ENCODE assay signal across 18 cellular contexts in the genomic region with DNA sequence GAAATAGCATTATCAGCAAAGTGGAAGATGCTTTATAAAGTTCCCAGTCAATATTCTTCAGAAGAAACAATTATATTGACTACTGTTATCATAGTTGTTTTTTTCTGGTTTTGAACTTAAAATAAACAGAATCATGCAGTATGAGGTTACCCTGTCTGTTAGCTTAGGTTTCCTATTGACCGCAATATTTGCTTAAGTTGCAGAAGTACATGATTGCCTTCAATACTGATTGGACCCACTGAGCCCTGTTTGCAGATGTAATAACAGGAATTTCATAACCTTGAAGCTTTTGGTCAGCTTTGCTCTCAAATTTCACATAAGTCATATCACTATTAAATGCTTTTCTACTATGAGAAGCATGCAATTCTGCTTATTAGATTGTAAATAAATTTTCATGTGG.
DNase-seq lines count a peak whose midpoint lies in the region; ATAC-seq lines count a peak whose summit lies in the region.
"Had no signal": no experiment of that assay in that cellular context is flagged by ENCODE, and none has a peak within 500 bp of the region (broad histone marks: within the 10 kb centered on the region; RNA-seq: fewer than 3 reads in every experiment).

No MANE protein-coding gene starts in this region.

- H3K27me3 Mint-ChIP-seq in activated CD8-positive, alpha-beta T cell treated with anti-CD3 and anti-CD28 coated beads, Interleukin-2, amount 10 ng/mL, durations not matched to agents 7 days and 5 days (ENCODE audit: low read depth) = no peaks in the 10 kb centered on the region

- peaks cover 5% of the 10 kb centered on the region for H3K9me3 Mint-ChIP-seq in activated CD8-positive, alpha-beta T cell treated with anti-CD3 and anti-CD28 coated beads, Interleukin-2, amount 10 ng/mL, durations not matched to agents 7 days and 5 days (ENCODE audit: insufficient read depth)

- CTCF ChIA-PET in activated CD8-positive, alpha-beta T cell treated with anti-CD3 and anti-CD28 coated beads, Interleukin-2, amount 10 ng/mL, durations not matched to agents 7 days and 5 days (lab: Charles Lee) = no interaction called here

- H3K36me3 Mint-ChIP-seq in activated CD8-positive, alpha-beta T cell treated with anti-CD3 and anti-CD28 coated beads, Interleukin-2, amount 10 ng/mL, durations not matched to agents 7 days and 5 days (ENCODE audit: low read depth) = no peaks in the 10 kb centered on the region

- no peaks in the 10 kb centered on the region for H3K4me1 Mint-ChIP-seq in activated CD8-positive, alpha-beta T cell treated with anti-CD3 and anti-CD28 coated beads, Interleukin-2, amount 10 ng/mL, durations not matched to agents 7 days and 5 days (ENCODE audit: low read depth)
- H3K4me1 Mint-ChIP-seq: neural crest cell had no signal

- H3K27ac Mint-ChIP-seq in activated CD8-positive, alpha-beta T cell treated with anti-CD3 and anti-CD28 coated beads, Interleukin-2, amount 10 ng/mL, durations not matched to agents 7 days and 5 days = no peak overlapping the region

- H3K4me3 Mint-ChIP-seq in activated CD8-positive, alpha-beta T cell treated with anti-CD3 and anti-CD28 coated beads, Interleukin-2, amount 10 ng/mL, durations not matched to agents 7 days and 5 days = no peak overlapping the region
- H3K4me3 Mint-ChIP-seq: neural crest cell had no signal

- POLR2A ChIA-PET in activated CD8-positive, alpha-beta T cell treated with anti-CD3 and anti-CD28 coated beads, Interleukin-2, amount 10 ng/mL, durations not matched to agents 7 days and 5 days (lab: Charles Lee) = no interaction called here

- DNase-seq in DMS53 (lab: John Stamatoyannopoulos, UW) (peak; percentile 84), EL (no peak), cortex of kidney (lab: John Stamatoyannopoulos, UW) (no peak)
- DNase-seq in activated CD8-positive, alpha-beta T cell treated with anti-CD3 and anti-CD28 coated beads, Interleukin-2, amount 10 ng/mL, durations not matched to agents 7 days and 5 days = no peak
- DNase-seq: ACHN; activated CD4-positive, alpha-beta T cell treated with anti-CD3 and anti-CD28 coated beads for 48 hours; activated CD8-positive, alpha-beta memory T cell treated with anti-CD3 and anti-CD28 coated beads, Interleukin-2, amount 50 U/mL, for 4 hours; activated effector memory CD4-positive, alpha-beta T cell treated with Interleukin-2 at 50 U/mL for 16 hours; NCI-H187; psoas muscle; small intestine; stimulated activated CD4-positive, alpha-beta T cell treated with anti-CD3 and anti-CD28 coated beads, Interleukin-2, amount 100 ng/mL, for 48 hours had no signal

- ATAC-seq in GM18867 (IDR thresholded peaks at IDR 0.05; ENCODE audit: unreplicated experiment) (peak; percentile 100), HG02623 (IDR thresholded peaks at IDR 0.05; ENCODE audit: unreplicated experiment) (peak; percentile 63), HG03432 (IDR thresholded peaks at IDR 0.05; ENCODE audit: unreplicated experiment) (peak; percentile 97), esophagus mucosa (no peak)
- no peak for ATAC-seq in activated CD8-positive, alpha-beta T cell treated with anti-CD3 and anti-CD28 coated beads, Interleukin-2, amount 10 ng/mL, durations not matched to agents 7 days and 5 days
- ATAC-seq: K562, psoas muscle had no signal

Comparison
In these comparisons a context has a peak if more than half of its experiments do, and no peak if none do; other contexts are left out.
1. ATAC-seq: peak in GM18867 (single experiment), HG02623 (single experiment) and HG03432 (single experiment); none in esophagus mucosa (single experiment) and activated CD8-positive, alpha-beta T cell treated with anti-CD3 and anti-CD28 coated beads, Interleukin-2, amount 10 ng/mL, durations not matched to agents 7 days and 5 days (single experiment).